24 cellular contexts compared by ENCODE assay signal in the genomic region with DNA sequence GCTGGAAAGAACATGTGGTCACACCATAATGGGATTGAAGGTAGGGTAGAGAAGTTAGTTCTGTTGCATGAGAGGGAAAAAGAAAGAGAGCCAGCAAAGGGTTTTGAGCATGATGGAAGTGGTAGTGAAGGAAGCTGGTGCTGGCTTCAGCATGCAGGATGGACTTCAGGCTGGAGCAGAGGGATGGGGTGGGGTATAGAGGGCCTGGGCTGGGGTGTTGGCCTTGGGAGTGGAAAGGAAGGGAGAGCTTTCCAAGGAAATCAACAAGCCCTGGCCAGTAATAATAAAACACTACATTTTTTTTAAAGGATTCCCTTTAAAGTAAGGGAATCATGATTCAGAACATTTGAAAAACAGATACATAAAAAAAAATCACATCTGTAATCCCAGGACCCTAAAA.
DNase-seq lines count a peak whose midpoint lies in the region; ATAC-seq, FAIRE-seq and TF ChIP-seq lines count a peak whose summit lies in the region.
"Had no signal": no experiment of that assay in that cellular context is flagged by ENCODE, and none has a peak within 500 bp of the region (broad histone marks: within the 10 kb centered on the region; RNA-seq: fewer than 3 reads in every experiment).

No MANE protein-coding gene starts in this region.

- H3K36me3 Mint-ChIP-seq in neural crest cell (ENCODE audit: low read depth), result peaks cover 2% of the 10 kb centered on the region
- H3K36me3 Mint-ChIP-seq: IgD-negative memory B cell had no signal

- peaks cover 45% of the 10 kb centered on the region for H3K4me1 Mint-ChIP-seq in neural crest cell
- H3K4me1 Mint-ChIP-seq: IgD-negative memory B cell had no signal

- no peak overlapping the region for H2AFZ ChIP-seq in endothelial cell of umbilical vein (ENCODE audit: low read depth, low read length)
- H2AFZ ChIP-seq: GM23338 had no signal

- no peak overlapping the region for H3K4me3 Mint-ChIP-seq in neural crest cell
- H3K4me3 Mint-ChIP-seq: CD4-positive, alpha-beta T cell; GM23338; H9 had no signal

- H3K79me2 ChIP-seq in endothelial cell of umbilical vein (ENCODE audit: control insufficient read depth, insufficient read depth, low read length), result peaks cover 5% of the 10 kb centered on the region

- DNase-seq in endothelial cell of umbilical vein (ENCODE audit: low read depth, low spot score), result no peak
- DNase-seq in neural crest cell (ENCODE audit: low read depth, low spot score), result no peak
- DNase-seq in uterus, result no peak
- no peak for DNase-seq in RCC 7860 (ENCODE audit: low spot score)
- DNase-seq: AML-193; CD4-positive, alpha-beta T cell; H9; MM.1S; NCI-H1417; NCI-H1694; NCI-H2029 treated with DMSO at 0.1 percent for 48 hours; NCI-H446 treated with DMSO at 0.1 percent for 48 hours; NCI-H526 treated with DMSO at 0.1 percent for 48 hours had no signal

- H3K9me3 ChIP-seq in endothelial cell of umbilical vein (replicated peaks; ENCODE audit: control insufficient read depth, insufficient read depth, low read length), result no peaks in the 10 kb centered on the region
- H3K9me3 ChIP-seq in gastroesophageal sphincter, result no peaks in the 10 kb centered on the region
- H3K9me3 ChIP-seq in uterus, result no peaks in the 10 kb centered on the region
- H3K9me3 ChIP-seq: A549; BLaER1 treated with 17β-estradiol and CSF1 and Interleukin-3, amounts not matched to agents 10 nM and 100 nM had no signal

- CTCF ChIA-PET in endothelial cell of umbilical vein (lab: Charles Lee), result interaction anchor here (1.1 to 1.9 kb wide), 6 partner anchors 10 to 118 kb away, joined by 3 to 5 read pairs (median 4); no protein-coding TSS in a partner anchor

- H3K27me3 Mint-ChIP-seq in neural crest cell (ENCODE audit: low read depth), result no peaks in the 10 kb centered on the region

- no peaks in the 10 kb centered on the region for H4K20me1 ChIP-seq in endothelial cell of umbilical vein (replicated peaks; ENCODE audit: control insufficient read depth, extremely low read depth, insufficient read depth, low read length)
- H4K20me1 ChIP-seq: BLaER1 treated with 17β-estradiol and CSF1 and Interleukin-3, amounts not matched to agents 10 nM and 100 nM had no signal

- H3K9me1 ChIP-seq in endothelial cell of umbilical vein (replicated peaks; ENCODE audit: control insufficient read depth, extremely low read depth, insufficient read depth, low read length), result no peaks in the 10 kb centered on the region

- TF ChIP-seq POLR2A in endothelial cell of umbilical vein (IDR thresholded peaks at IDR 0.05; ENCODE audit: low read depth, low read length), result peak; percentile 40
- no peak for TF ChIP-seq POLR2A in gastroesophageal sphincter (IDR thresholded peaks at IDR 0.05)
- no peak for TF ChIP-seq POLR2A in uterus (IDR thresholded peaks at IDR 0.05)

- ATAC-seq in gastroesophageal sphincter (no peak), HG03045 (IDR thresholded peaks at IDR 0.05; ENCODE audit: unreplicated experiment) (no peak), HG03025 (IDR thresholded peaks at IDR 0.05; ENCODE audit: low FRiP score, unreplicated experiment) (no peak)
- ATAC-seq: A549, GM23338, SK-N-SH treated with all-trans-retinoic acid at 6 μM for 48 hours had no signal

- no peak overlapping the region for H3K4me2 ChIP-seq in endothelial cell of umbilical vein (ENCODE audit: insufficient read depth, low read length)
- H3K4me2 ChIP-seq: A549; BLaER1 treated with 17β-estradiol and CSF1 and Interleukin-3, amounts not matched to agents 10 nM and 100 nM; GM23338; KMS-11 had no signal

- peaks cover 8% of the 10 kb centered on the region for H3K4me1 ChIP-seq in endothelial cell of umbilical vein (ENCODE audit: control insufficient read depth, extremely low read depth, insufficient read depth, low read length)
- H3K4me1 ChIP-seq in gastroesophageal sphincter, result peaks cover 12 to 87% (median 24%) of the 10 kb centered on the region in 3 donors
- peaks cover 0 to 12% of the 10 kb centered on the region in 2 donors for H3K4me1 ChIP-seq in uterus
- H3K4me1 ChIP-seq: A549 had no signal

- H3K27ac ChIP-seq in endothelial cell of umbilical vein (ENCODE audit: insufficient read depth, low read depth, low read length), result no peak overlapping the region
- peak overlapping the region in 3 of 4 donors; percentile 41 to 78 (median 75) for H3K27ac ChIP-seq in gastroesophageal sphincter
- H3K27ac ChIP-seq in uterus, result peak overlapping the region; percentile 21 to 62
- H3K27ac ChIP-seq: A549; BLaER1 treated with 17β-estradiol and CSF1 and Interleukin-3, amounts not matched to agents 10 nM and 100 nM; KMS-11; RWPE1 had no signal

- no peak for FAIRE-seq in endothelial cell of umbilical vein (lab: Jason Lieb, UNC)
- FAIRE-seq in RCC 7860 (lab: Jason Lieb, UNC), result no peak
- FAIRE-seq: A549, D721Med had no signal

- TF ChIP-seq EP300 in gastroesophageal sphincter (IDR thresholded peaks at IDR 0.05), result no peak

- POLR2A ChIA-PET in endothelial cell of umbilical vein (lab: Charles Lee), result no interaction called here

- TF ChIP-seq CTCF in endothelial cell of umbilical vein (IDR thresholded peaks at IDR 0.05; ENCODE audit: extremely low read depth in 1 of 2, insufficient read depth in 1 of 2, low read depth in 1 of 2, low read length in 2 of 2) (no peak), gastroesophageal sphincter (IDR thresholded peaks at IDR 0.05) (no peak), neural crest cell (conservative IDR thresholded peaks at IDR 0.05) (no peak), uterus (IDR thresholded peaks at IDR 0.05) (no peak)

- dilution Hi-C loops in endothelial cell of umbilical vein (cut with MboI; ENCODE audit: extremely low pct_ligation_motif_present, low sequenced_read_pairs), result no loop called here

- no TSS peak for BruUV-seq in endothelial cell of umbilical vein (replicated peaks; lab: Mats Ljungman, UMichigan)

- peaks cover 2% of the 10 kb centered on the region for H3K9me3 Mint-ChIP-seq in neural crest cell
- H3K9me3 Mint-ChIP-seq: CD4-positive, alpha-beta T cell; GM23338; H9; IgD-negative memory B cell had no signal

- intact Hi-C loops in endothelial cell of umbilical vein (cut with micrococcal nuclease) (no loop called here), uterus (cut with DNase I; ENCODE audit: low total_unique reads) (no loop called here)

- no peak overlapping the region for H3K4me3 ChIP-seq in endothelial cell of umbilical vein (replicated peaks in 1 of 3; ENCODE audit: insufficient read depth in 1 of 3, low read depth in 1 of 3, low read length in 3 of 3)
- H3K4me3 ChIP-seq in gastroesophageal sphincter, result no peak overlapping the region
- H3K4me3 ChIP-seq in uterus, result no peak overlapping the region
- H3K4me3 ChIP-seq: A549; BLaER1 treated with 17β-estradiol and CSF1 and Interleukin-3, amounts not matched to agents 10 nM and 100 nM; GM23338 had no signal

- H3K27me3 ChIP-seq in endothelial cell of umbilical vein (ENCODE audit: control insufficient read depth in 2 of 2, insufficient read depth in 2 of 2, low read length in 2 of 2) (no peaks in the 10 kb centered on the region), gastroesophageal sphincter (no peaks in the 10 kb centered on the region), uterus (no peaks in the 10 kb centered on the region)
- H3K27me3 ChIP-seq: BLaER1 treated with 17β-estradiol and CSF1 and Interleukin-3, amounts not matched to agents 10 nM and 100 nM had no signal

- H3K27ac Mint-ChIP-seq in neural crest cell (ENCODE audit: unreplicated experiment), result peak overlapping the region; percentile 31
- H3K27ac Mint-ChIP-seq: CD4-positive, alpha-beta T cell; GM23338; H9; IgD-negative memory B cell had no signal

- H3K9ac ChIP-seq in endothelial cell of umbilical vein (replicated peaks; ENCODE audit: extremely low read depth, insufficient read depth, low read length), result no peak overlapping the region
- H3K9ac ChIP-seq: BLaER1 treated with 17β-estradiol and CSF1 and Interleukin-3, amounts not matched to agents 10 nM and 100 nM; KMS-11 had no signal

- H3K36me3 ChIP-seq in endothelial cell of umbilical vein (ENCODE audit: control insufficient read depth in 2 of 2, extremely low read depth in 1 of 2, insufficient read depth in 2 of 2, low read length in 2 of 2) (peaks cover 24 to 39% of the 10 kb centered on the region in 2 experiments), gastroesophageal sphincter (peaks cover 0 to 56% of the 10 kb centered on the region in 2 donors), uterus (no peaks in the 10 kb centered on the region)
- H3K36me3 ChIP-seq: BLaER1 treated with 17β-estradiol and CSF1 and Interleukin-3, amounts not matched to agents 10 nM and 100 nM had no signal

TF ChIP-seq in endothelial cell of umbilical vein, 7 proteins besides CTCF, POLR2A, EP300 and RAD21:
- TF ChIP-seq FOS (IDR thresholded peaks at IDR 0.05; ENCODE audit: borderline replicate concordance, insufficient read depth, low read length), result no peak
- no peak for TF ChIP-seq JUN (IDR thresholded peaks at IDR 0.05; ENCODE audit: borderline replicate concordance, insufficient read depth, insufficient read length, low read depth)
- no peak for TF ChIP-seq POLR2AphosphoS5 (IDR thresholded peaks at IDR 0.05; ENCODE audit: insufficient read depth, low read depth, low read length)
TF ChIP-seq in endothelial cell of umbilical vein: peak in this region for 0.
